ENCODE assay signal across 8 cellular contexts in genomic region chrX:40647307-40648197, GRCh38. TPM values are rescaled to one million over a fixed set of nuclear protein-coding genes. Genes with fewer than 3 reads are reported as not detected.
A peak's percentile ranks its signal among the peaks of the same experiment; 100 is the strongest.
DNase-seq lines count a peak whose midpoint lies in the region; ATAC-seq lines count a peak whose summit lies in the region.

Gene CXorf38, minus strand, starts transcription at chrX:40647561. Its CDS starts 41 bp downstream, at chrX:40647520.

- H3K4me1 ChIP-seq in effector memory CD4-positive, alpha-beta T cell (ENCODE audit: control insufficient read depth, insufficient read depth, low read length, poor library complexity, severe bottlenecking), result peaks cover 25% of the 10 kb centered on the region
- peaks cover 4% of the 10 kb centered on the region for H3K4me1 ChIP-seq in mesenchymal stem cell (ENCODE audit: control insufficient read depth, insufficient read depth, low read depth, low read length)

- H4K8ac ChIP-seq in mesenchymal stem cell (ENCODE audit: low read length), result peak within 1 kb of the TSS; percentile 69

- H2BK5ac ChIP-seq in mesenchymal stem cell (ENCODE audit: low read depth, low read length, poor library complexity, severe bottlenecking), result no peak within 1 kb of the TSS

- H3K18ac ChIP-seq in mesenchymal stem cell (ENCODE audit: low read depth in 1 of 2, low read length in 2 of 2), result peak within 1 kb of the TSS; percentile 21 to 46

- no peaks in the 10 kb centered on the region for H3K9me3 ChIP-seq in effector memory CD4-positive, alpha-beta T cell (ENCODE audit: control insufficient read depth, low read length)
- H3K9me3 ChIP-seq in mesenchymal stem cell (ENCODE audit: control insufficient read depth, low read length), result no peaks in the 10 kb centered on the region

- peak within 1 kb of the TSS; percentile 87 for H3K9ac ChIP-seq in mesenchymal stem cell (ENCODE audit: low read length)

- H3K23ac ChIP-seq in mesenchymal stem cell (ENCODE audit: low read length in 2 of 2), result peak within 1 kb of the TSS in 1 of 2 experiments; percentile 87

- peak; percentile 76 for DNase-seq in COR-L47 (lab: John Stamatoyannopoulos, UW)
- DNase-seq in HT1080 (ENCODE audit: low read depth), result peak; percentile 84
- peak; percentile 89 to 93 for DNase-seq in NOMO-1 (lab: John Stamatoyannopoulos, UW; ENCODE audit: unreplicated experiment in 2 of 2)
- DNase-seq in effector memory CD4-positive, alpha-beta T cell, result peak; percentile 87 to 95 (median 88)
- peak; percentile 80 for DNase-seq in mesenchymal stem cell
- peak; percentile 95 for DNase-seq in stimulated activated CD8-positive, alpha-beta memory T cell treated with anti-CD3 and anti-CD28 coated beads, Interleukin-12 subunit alpha, Interleukin-12 subunit beta, amount 100 ng/mL, for 4 hours (ENCODE audit: low read depth)

- H3K79me1 ChIP-seq in mesenchymal stem cell (replicated peaks; ENCODE audit: low read length, poor library complexity, severe bottlenecking), result no peaks in the 10 kb centered on the region

- POLR2A ChIA-PET in activated CD8-positive, alpha-beta memory T cell treated with anti-CD3 and anti-CD28 coated beads for 36 hours (lab: Charles Lee), result interaction anchor here (1.2 kb wide), 1 partner anchor 67 kb away, joined by 4 read pairs; the partner anchor contains the start of gene ATP6AP2

- peak; percentile 73 for ATAC-seq in GM21360 (IDR thresholded peaks at IDR 0.05; ENCODE audit: unreplicated experiment)

- H3K4me2 ChIP-seq in mesenchymal stem cell (ENCODE audit: low read length, poor library complexity, severe bottlenecking), result peak within 1 kb of the TSS; percentile 68

- CTCF ChIA-PET in activated CD8-positive, alpha-beta memory T cell treated with anti-CD3 and anti-CD28 coated beads for 36 hours (lab: Charles Lee), result interaction anchor here (1.2 to 2.1 kb wide), 2 partner anchors 103 to 147 kb away, joined by 5 to 6 read pairs; no protein-coding TSS in a partner anchor

- peak within 1 kb of the TSS; percentile 27 for H4K91ac ChIP-seq in mesenchymal stem cell (ENCODE audit: low read length)

- H3K27ac ChIP-seq in effector memory CD4-positive, alpha-beta T cell (ENCODE audit: insufficient read depth, low read length, poor library complexity, severe bottlenecking), result peak within 1 kb of the TSS; percentile 88
- peak within 1 kb of the TSS; percentile 54 for H3K27ac ChIP-seq in mesenchymal stem cell (ENCODE audit: low read length, poor library complexity, severe bottlenecking)

- peak within 1 kb of the TSS in 1 of 2 experiments; percentile 47 for H3K4ac ChIP-seq in mesenchymal stem cell (ENCODE audit: low read depth in 1 of 2, low read length in 2 of 2)

- H2AK5ac ChIP-seq in mesenchymal stem cell (ENCODE audit: low read length, severe bottlenecking), result no peak within 1 kb of the TSS

- H3K4me3 ChIP-seq in effector memory CD4-positive, alpha-beta T cell (ENCODE audit: insufficient read depth, low read depth, low read length, poor library complexity, severe bottlenecking), result peak within 1 kb of the TSS; percentile 95
- H3K4me3 ChIP-seq in mesenchymal stem cell (ENCODE audit: insufficient read depth in 1 of 2, low read depth in 1 of 2, low read length in 2 of 2), result peak within 1 kb of the TSS; percentile 85 to 90

- no peak within 1 kb of the TSS for H3K14ac ChIP-seq in mesenchymal stem cell (ENCODE audit: low read length in 2 of 2)

- WGBS in mesenchymal stem cell, result 6% methylated on average over 38 of the region's 66 CpGs

- peak within 1 kb of the TSS; percentile 71 for H2AFZ ChIP-seq in mesenchymal stem cell (ENCODE audit: low read depth, low read length)

- no peaks in the 10 kb centered on the region for H3K36me3 ChIP-seq in effector memory CD4-positive, alpha-beta T cell (ENCODE audit: control insufficient read depth, insufficient read depth, low read length)
- H3K36me3 ChIP-seq in mesenchymal stem cell (ENCODE audit: control insufficient read depth in 1 of 2, insufficient read depth in 2 of 2, low read depth in 1 of 2, low read length in 2 of 2), result peaks cover 3 to 11% of the 10 kb centered on the region in 2 experiments

- no peak within 1 kb of the TSS for H2BK12ac ChIP-seq in mesenchymal stem cell (ENCODE audit: low read length in 2 of 2)

- H2BK15ac ChIP-seq in mesenchymal stem cell (ENCODE audit: low read depth, poor library complexity, severe bottlenecking), result no peak within 1 kb of the TSS

- H2BK120ac ChIP-seq in mesenchymal stem cell (ENCODE audit: low read depth, low read length), result peak within 1 kb of the TSS; percentile 49

- H3K27me3 ChIP-seq in effector memory CD4-positive, alpha-beta T cell (replicated peaks; ENCODE audit: control insufficient read depth, insufficient read depth, low read length, poor library complexity, severe bottlenecking), result no peaks in the 10 kb centered on the region
- H3K27me3 ChIP-seq in mesenchymal stem cell (ENCODE audit: control insufficient read depth in 1 of 2, insufficient read depth in 1 of 2, low read length in 2 of 2), result peaks cover 0 to 16% of the 10 kb centered on the region in 2 experiments

RNA-seq across cellular contexts. Expression of gene CXorf38, which starts in this region (rescaled TPM):
- total RNA-seq in HT1080 (2014; rRNA removed; shearing (Covaris generic)), result 11.6 and 11.9 TPM in 2 replicates
- 19.9 and 25.1 TPM in 2 replicates for polyA plus RNA-seq in HT1080 (2015; cell fraction: cytosol; rRNA removed)
- polyA plus RNA-seq in HT1080 (2015; cell fraction: nucleus; rRNA removed), result 20.6 and 27.5 TPM in 2 replicates
- 10 to 100 TPM; 15.8 to 15.9 TPM for total RNA-seq in activated CD8-positive, alpha-beta memory T cell treated with anti-CD3 and anti-CD28 coated beads for 36 hours
- 7.3 TPM for polyA plus RNA-seq in mesenchymal stem cell (2013, experiment 1 of 2)
- polyA plus RNA-seq in mesenchymal stem cell (2013, experiment 2 of 2), result 7.7 TPM

Comparison
In these comparisons a context has a peak if more than half of its experiments do, and no peak if none do; other contexts are left out.
1. Peak in every context shown above with its lines: DNase-seq, ATAC-seq, H3K4me3 ChIP-seq and H3K27ac ChIP-seq.